In the genomic region with DNA sequence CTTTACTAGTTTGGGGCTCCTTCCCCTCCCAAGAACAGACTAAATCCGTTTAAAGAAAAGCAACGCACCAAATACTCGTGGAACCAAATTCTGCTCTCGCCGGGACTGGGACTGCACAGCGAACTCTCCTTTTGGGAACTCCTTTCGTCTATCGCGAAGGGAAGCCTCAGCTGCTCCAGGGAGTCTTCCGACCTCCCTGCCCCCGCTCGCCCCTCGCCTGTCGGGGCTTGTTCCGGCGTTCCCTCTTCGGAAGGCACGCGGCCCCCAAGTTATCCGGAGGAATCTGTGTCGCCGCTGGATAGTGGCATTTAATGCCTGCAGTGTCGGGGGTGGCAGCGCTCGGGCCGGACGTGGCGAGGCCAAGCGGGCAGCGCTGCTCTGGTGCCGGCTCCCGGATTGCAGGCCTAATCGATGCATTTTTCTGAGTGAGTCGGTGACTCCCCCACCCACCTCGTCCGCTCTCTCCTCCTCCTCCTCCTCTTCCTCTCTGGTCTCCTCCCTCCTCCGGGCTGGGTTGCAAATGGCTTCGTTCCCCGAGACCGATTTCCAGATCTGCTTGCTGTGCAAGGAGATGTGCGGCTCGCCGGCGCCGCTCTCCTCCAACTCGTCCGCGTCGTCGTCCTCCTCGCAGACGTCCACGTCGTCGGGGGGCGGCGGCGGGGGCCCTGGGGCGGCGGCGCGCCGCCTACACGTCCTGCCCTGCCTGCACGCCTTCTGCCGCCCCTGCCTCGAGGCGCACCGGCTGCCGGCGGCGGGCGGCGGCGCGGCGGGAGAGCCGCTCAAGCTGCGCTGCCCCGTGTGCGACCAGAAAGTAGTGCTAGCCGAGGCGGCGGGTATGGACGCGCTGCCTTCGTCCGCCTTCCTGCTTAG, we compare ENCODE assay signal across 10 cellular contexts. TPM values are rescaled to one million over a fixed set of nuclear protein-coding genes. Genes with fewer than 3 reads are reported as not detected.
DNase-seq lines count a peak whose midpoint lies in the region; ATAC-seq, FAIRE-seq and TF ChIP-seq lines count a peak whose summit lies in the region.
"Had no signal": no experiment of that assay in that cellular context is flagged by ENCODE, and none has a peak within 500 bp of the region (broad histone marks: within the 10 kb centered on the region; RNA-seq: fewer than 3 reads in every experiment).

A gene (plus strand): TSS at position 437 of the 870 bp plus-strand sequence. CDS start 84 bp downstream, at position 521.

- H3K4me2 ChIP-seq in OCI-LY7 (ENCODE audit: low read length) (no peak within 1 kb of the TSS), endothelial cell of umbilical vein (ENCODE audit: insufficient read depth, low read length) (peak within 1 kb of the TSS; percentile 39)

- H3K79me2 ChIP-seq in OCI-LY7 (ENCODE audit: insufficient read depth, low read depth, low read length) (no peaks in the 10 kb centered on the region), endothelial cell of umbilical vein (ENCODE audit: control insufficient read depth, insufficient read depth, low read length) (no peaks in the 10 kb centered on the region)

- H3K9me1 ChIP-seq in endothelial cell of umbilical vein (replicated peaks; ENCODE audit: control insufficient read depth, extremely low read depth, insufficient read depth, low read length) = no peaks in the 10 kb centered on the region

- H3K27me3 ChIP-seq in endothelial cell of umbilical vein (ENCODE audit: control insufficient read depth in 2 of 2, insufficient read depth in 2 of 2, low read length in 2 of 2) (peaks cover 68 to 86% of the 10 kb centered on the region in 2 experiments), pancreas (peaks cover 0 to 35% (median 11%) of the 10 kb centered on the region in 4 donors)

- no peaks in the 10 kb centered on the region for H3K9me2 ChIP-seq in OCI-LY7 (ENCODE audit: insufficient read depth, low read length)

- POLR2A ChIA-PET in OCI-LY7 (lab: Charles Lee) = no interaction called here
- POLR2A ChIA-PET in endothelial cell of umbilical vein (lab: Charles Lee) = no interaction called here

- BruUV-seq in OCI-LY7 (replicated peaks; lab: Mats Ljungman, UMichigan) = no TSS peak
- no TSS peak for BruUV-seq in endothelial cell of umbilical vein (replicated peaks; lab: Mats Ljungman, UMichigan)

- H2AFZ ChIP-seq in OCI-LY7 (ENCODE audit: low read length) (0 out of 2 replicates have a peak within 1 kb of the TSS, but pooled peaks have one; percentile 69), endothelial cell of umbilical vein (ENCODE audit: low read depth, low read length) (peak within 1 kb of the TSS; percentile 69)

- ATAC-seq in pancreas (no peak), left lobe of liver (no peak)

- H3K9me3 ChIP-seq in OCI-LY7 (ENCODE audit: low read length) (no peaks in the 10 kb centered on the region), endothelial cell of umbilical vein (replicated peaks; ENCODE audit: control insufficient read depth, insufficient read depth, low read length) (no peaks in the 10 kb centered on the region), pancreas (no peaks in the 10 kb centered on the region)

- H4K20me1 ChIP-seq in OCI-LY7 (ENCODE audit: insufficient read depth, low read length) (no peaks in the 10 kb centered on the region), endothelial cell of umbilical vein (replicated peaks; ENCODE audit: control insufficient read depth, extremely low read depth, insufficient read depth, low read length) (no peaks in the 10 kb centered on the region)

- TF ChIP-seq CTCF in OCI-LY7 (conservative IDR thresholded peaks at IDR 0.05; ENCODE audit: low read length) (no peak), endothelial cell of umbilical vein (IDR thresholded peaks at IDR 0.05; ENCODE audit: extremely low read depth in 1 of 2, insufficient read depth in 1 of 2, low read depth in 1 of 2, low read length in 2 of 2) (no peak), pancreas (IDR thresholded peaks at IDR 0.05) (no peak)

- H3K4me1 ChIP-seq in OCI-LY7 (ENCODE audit: insufficient read depth, low read length, poor library complexity, severe bottlenecking) = peaks cover 4% of the 10 kb centered on the region
- H3K4me1 ChIP-seq in endothelial cell of umbilical vein (ENCODE audit: control insufficient read depth, extremely low read depth, insufficient read depth, low read length) = peaks cover 6% of the 10 kb centered on the region
- H3K4me1 ChIP-seq in pancreas = peaks cover 0 to 3% (median 0%) of the 10 kb centered on the region in 3 donors

- H3K36me3 ChIP-seq in OCI-LY7 (ENCODE audit: insufficient read depth, low read length) (no peaks in the 10 kb centered on the region), endothelial cell of umbilical vein (ENCODE audit: control insufficient read depth in 2 of 2, extremely low read depth in 1 of 2, insufficient read depth in 2 of 2, low read length in 2 of 2) (no peaks in the 10 kb centered on the region), pancreas (no peaks in the 10 kb centered on the region)

- DNase-seq in DMS53 (lab: John Stamatoyannopoulos, UW) (peak; percentile 36), DMS53 treated with DMSO at 0.1 percent for 48 hours (lab: John Stamatoyannopoulos, UW; ENCODE audit: unreplicated experiment) (no peak), OCI-LY7 (ENCODE audit: low spot score) (no peak), endothelial cell of umbilical vein (ENCODE audit: low read depth, low spot score) (no peak), pancreas (peak in 1 of 6 donors; percentile 76), left lobe of liver (ENCODE audit: low spot score) (no peak), T-helper 9 cell (no peak), NCI-H345 treated with DMSO at 0.1 percent for 48 hours (lab: John Stamatoyannopoulos, UW; ENCODE audit: unreplicated experiment) (no peak)

- no peak for FAIRE-seq in endothelial cell of umbilical vein (lab: Jason Lieb, UNC)
- FAIRE-seq in pancreas (lab: Jason Lieb, UNC) = no peak
- FAIRE-seq: A204.1 had no signal

- CTCF ChIA-PET in OCI-LY7 (lab: Charles Lee; ENCODE audit: unreplicated experiment) = no interaction called here
- CTCF ChIA-PET in endothelial cell of umbilical vein (lab: Charles Lee) = no interaction called here

- 2 to 3% methylated on average over 81 to 88 of the region's 88 CpGs for WGBS in pancreas, 2 donors

- TF ChIP-seq POLR2A in endothelial cell of umbilical vein (IDR thresholded peaks at IDR 0.05; ENCODE audit: low read depth, low read length) = no peak

- H3K4me3 ChIP-seq in OCI-LY7 (ENCODE audit: low read depth, low read length, poor library complexity, severe bottlenecking) (peak within 1 kb of the TSS; percentile 40), endothelial cell of umbilical vein (replicated peaks in 1 of 3; ENCODE audit: insufficient read depth in 1 of 3, low read depth in 1 of 3, low read length in 3 of 3) (peak within 1 kb of the TSS in 1 of 3 experiments; percentile 12), pancreas (peak within 1 kb of the TSS; percentile 5 to 45 (median 21))

- dilution Hi-C loops in endothelial cell of umbilical vein (cut with MboI; ENCODE audit: extremely low pct_ligation_motif_present, low sequenced_read_pairs) = no loop called here

- H3K27ac ChIP-seq in OCI-LY7 (ENCODE audit: low read depth, low read length, poor library complexity, severe bottlenecking) = no peak within 1 kb of the TSS
- no peak within 1 kb of the TSS for H3K27ac ChIP-seq in endothelial cell of umbilical vein (ENCODE audit: insufficient read depth, low read depth, low read length)
- H3K27ac ChIP-seq in pancreas = no peak within 1 kb of the TSS

- intact Hi-C loops in OCI-LY7 (cut with micrococcal nuclease; ENCODE audit: unreplicated experiment) = no loop called here
- intact Hi-C loops in endothelial cell of umbilical vein (cut with micrococcal nuclease) = no loop called here
- intact Hi-C loops in pancreas (cut with DNase I) = no loop called here

- no peak within 1 kb of the TSS for H3K9ac ChIP-seq in endothelial cell of umbilical vein (replicated peaks; ENCODE audit: extremely low read depth, insufficient read depth, low read length)

TF ChIP-seq in endothelial cell of umbilical vein, 7 proteins besides CTCF, POLR2A, EP300 and RAD21:
- TF ChIP-seq, protein P1, sequence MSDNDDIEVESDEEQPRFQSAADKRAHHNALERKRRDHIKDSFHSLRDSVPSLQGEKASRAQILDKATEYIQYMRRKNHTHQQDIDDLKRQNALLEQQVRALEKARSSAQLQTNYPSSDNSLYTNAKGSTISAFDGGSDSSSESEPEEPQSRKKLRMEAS (IDR thresholded peaks at IDR 0.05; ENCODE audit: insufficient read depth, insufficient read length) = no peak
- TF ChIP-seq GATA2 (IDR thresholded peaks at IDR 0.05; ENCODE audit: insufficient read depth, insufficient read length, low read depth, low read length) (no peak), EZH2 (IDR thresholded peaks at IDR 0.05; ENCODE audit: borderline replicate concordance, low read depth, low read length, severe bottlenecking) (peak; percentile 55), JUN (IDR thresholded peaks at IDR 0.05; ENCODE audit: borderline replicate concordance, insufficient read depth, insufficient read length, low read depth) (no peak), FOS (IDR thresholded peaks at IDR 0.05; ENCODE audit: borderline replicate concordance, insufficient read depth, low read length) (no peak)

RNA-seq across cellular contexts. Expression of the gene that starts here (rescaled TPM):
- not detected in 2 replicates for total RNA-seq in OCI-LY7 (2014; rRNA removed; shearing (Covaris generic))
- not detected in 2 replicates for total RNA-seq in OCI-LY7 (2022)
- total RNA-seq in endothelial cell of umbilical vein = not detected in 2 replicates
- polyA plus RNA-seq in endothelial cell of umbilical vein = 0.02 TPM in 1 of 2 replicates, not detected in the other
- not detected in 2 replicates for polyA plus RNA-seq in endothelial cell of umbilical vein (2011; cell fraction: cytosol; rRNA removed)
- polyA plus RNA-seq in endothelial cell of umbilical vein (2011; cell fraction: nucleus; rRNA removed) = not detected in 2 replicates
- polyA plus RNA-seq in endothelial cell of umbilical vein (2012) = not detected in 2 replicates
- not detected in 2 replicates for polyA minus RNA-seq in endothelial cell of umbilical vein
- polyA minus RNA-seq in endothelial cell of umbilical vein (2011; cell fraction: cytosol; rRNA and poly(A)+ RNA removed) = not detected
- polyA minus RNA-seq in endothelial cell of umbilical vein (2011; cell fraction: nucleus; rRNA and poly(A)+ RNA removed) = not detected in 2 replicates
- under 1 TPM in 2 of 6 donors, not detected in 4; 0.03 to 0.28 TPM for total RNA-seq in pancreas
- under 1 TPM in 1 of 2 donors, not detected in 1; 0.02 TPM for polyA plus RNA-seq in pancreas
- total RNA-seq in left lobe of liver = 0.25 TPM
- total RNA-seq: T-helper 2 cell treated with Interferon-gamma antibody and Interleukin-4, amounts not matched to agents 100 ng/mL and 5 ng/mL, for 36 hours had no signal
